In the genomic region with DNA sequence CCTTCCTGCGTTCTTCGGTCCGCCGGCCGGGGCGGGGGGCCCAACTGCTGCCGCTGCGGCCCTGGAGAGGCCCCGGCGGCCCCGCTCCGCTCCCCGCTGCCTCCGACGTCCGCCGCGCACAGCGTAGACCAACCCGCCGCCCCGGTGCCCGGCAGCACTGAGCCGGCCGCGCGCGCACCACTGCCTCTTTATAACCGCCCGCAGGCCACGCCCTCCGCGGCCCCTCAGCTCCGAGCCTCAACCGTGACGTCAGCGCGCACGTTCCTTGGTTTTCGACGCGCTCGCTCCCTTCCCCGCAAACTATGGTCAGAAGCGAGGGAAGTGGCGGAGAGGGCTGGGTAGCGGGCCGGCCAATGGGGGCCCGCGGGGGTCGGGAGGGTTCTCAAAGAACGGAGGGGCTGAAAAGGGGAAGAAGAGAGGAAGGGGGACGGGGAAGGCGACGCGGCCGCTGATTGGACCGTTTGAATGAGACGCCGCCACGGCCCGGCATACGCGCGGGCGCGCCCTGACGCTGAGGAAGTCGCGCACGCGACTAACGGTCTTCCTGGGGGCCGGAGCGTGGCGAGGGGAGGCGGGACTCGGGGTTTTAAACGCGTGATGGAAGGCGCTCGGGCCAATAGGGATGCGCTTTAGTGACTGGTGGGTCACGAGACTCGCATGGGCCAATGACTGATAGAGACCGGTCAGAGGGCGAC, we compare ENCODE assay signal across 1 cellular context.
TF ChIP-seq lines count a peak whose summit lies in the region.

A gene (minus strand): TSS at position 164 of the 695 bp plus-strand sequence. CDS start 199 bp downstream, outside the sequence.

TF ChIP-seq in HepG2, 621 proteins besides CTCF, POLR2A, EP300 and RAD21 (continued from another document and continues in another):
- TF ChIP-seq, protein P1, sequence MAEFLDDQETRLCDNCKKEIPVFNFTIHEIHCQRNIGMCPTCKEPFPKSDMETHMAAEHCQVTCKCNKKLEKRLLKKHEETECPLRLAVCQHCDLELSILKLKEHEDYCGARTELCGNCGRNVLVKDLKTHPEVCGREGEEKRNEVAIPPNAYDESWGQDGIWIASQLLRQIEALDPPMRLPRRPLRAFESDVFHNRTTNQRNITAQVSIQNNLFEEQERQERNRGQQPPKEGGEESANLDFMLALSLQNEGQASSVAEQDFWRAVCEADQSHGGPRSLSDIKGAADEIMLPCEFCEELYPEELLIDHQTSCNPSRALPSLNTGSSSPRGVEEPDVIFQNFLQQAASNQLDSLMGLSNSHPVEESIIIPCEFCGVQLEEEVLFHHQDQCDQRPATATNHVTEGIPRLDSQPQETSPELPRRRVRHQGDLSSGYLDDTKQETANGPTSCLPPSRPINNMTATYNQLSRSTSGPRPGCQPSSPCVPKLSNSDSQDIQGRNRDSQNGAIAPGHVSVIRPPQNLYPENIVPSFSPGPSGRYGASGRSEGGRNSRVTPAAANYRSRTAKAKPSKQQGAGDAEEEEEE (CRISPR knock-in tag; IDR thresholded peaks at IDR 0.05; ENCODE audit: borderline replicate concordance) = no peak
- TF ChIP-seq, protein P2, sequence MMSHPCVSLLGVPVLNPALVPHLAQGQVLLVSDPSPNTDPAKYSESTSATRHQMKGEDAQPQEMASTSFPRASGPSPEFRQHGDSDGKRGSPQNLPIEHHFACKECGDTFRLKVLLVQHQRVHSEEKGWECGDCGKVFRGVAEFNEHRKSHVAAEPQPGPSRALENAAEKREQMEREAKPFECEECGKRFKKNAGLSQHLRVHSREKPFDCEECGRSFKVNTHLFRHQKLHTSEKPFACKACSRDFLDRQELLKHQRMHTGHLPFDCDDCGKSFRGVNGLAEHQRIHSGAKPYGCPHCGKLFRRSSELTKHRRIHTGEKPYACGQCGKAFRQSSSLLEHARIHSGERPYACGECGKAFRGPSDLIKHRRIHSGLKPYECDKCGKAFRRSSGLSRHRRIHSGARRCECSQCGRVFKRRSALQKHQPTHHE (CRISPR knock-in tag; IDR thresholded peaks at IDR 0.05; ENCODE audit: borderline replicate concordance) = no peak; the same call in 1 of the 2 replicates
- TF ChIP-seq RBAK (CRISPR knock-in tag; IDR thresholded peaks at IDR 0.05) (no peak), MED13 (CRISPR knock-in tag; IDR thresholded peaks at IDR 0.05) (no peak), GZF1 (CRISPR knock-in tag; IDR thresholded peaks at IDR 0.05) (0 out of 2 replicates have a peak, but pooled peaks have one; percentile 42), ZNF543 (CRISPR knock-in tag; IDR thresholded peaks at IDR 0.05) (peak; percentile 87; the same call in 1 of the 2 replicates), HOXA7 (CRISPR knock-in tag; IDR thresholded peaks at IDR 0.05) (no peak), KLF13 (CRISPR knock-in tag; IDR thresholded peaks at IDR 0.05) (no peak), ZNF383 (CRISPR knock-in tag; IDR thresholded peaks at IDR 0.05; ENCODE audit: borderline replicate concordance) (no peak), NFKB2 (CRISPR knock-in tag; IDR thresholded peaks at IDR 0.05; ENCODE audit: borderline replicate concordance) (peak; percentile 36; the same call in 1 of the 2 replicates), ZNF343 (CRISPR knock-in tag; IDR thresholded peaks at IDR 0.05) (peak; percentile 72; the same call in 1 of the 2 replicates), ZNF772 (CRISPR knock-in tag; IDR thresholded peaks at IDR 0.05) (no peak; the same call in 1 of the 2 replicates), BRD4 (CRISPR knock-in tag; IDR thresholded peaks at IDR 0.05) (no peak), MTF2 (CRISPR knock-in tag; IDR thresholded peaks at IDR 0.05; ENCODE audit: borderline replicate concordance) (no peak), CBX2 (IDR thresholded peaks at IDR 0.05; ENCODE audit: low read depth, low read length) (no peak), CBX2 (CRISPR knock-in tag; IDR thresholded peaks at IDR 0.05; ENCODE audit: low read depth) (no peak), KLF12 (CRISPR knock-in tag; IDR thresholded peaks at IDR 0.05; ENCODE audit: borderline replicate concordance) (peak; percentile 38; the same call in 1 of the 2 replicates), ZNF496 (CRISPR knock-in tag; IDR thresholded peaks at IDR 0.05; ENCODE audit: insufficient replicate concordance) (no peak), PAX8 (CRISPR knock-in tag; IDR thresholded peaks at IDR 0.05; ENCODE audit: borderline replicate concordance) (peak; percentile 57; the same call in 1 of the 2 replicates), JUN (CRISPR knock-in tag; IDR thresholded peaks at IDR 0.05) (0 out of 2 replicates have a peak, but pooled peaks have one; percentile 52), ZNF607 (CRISPR knock-in tag; IDR thresholded peaks at IDR 0.05; ENCODE audit: borderline replicate concordance) (peak; percentile 77; the same call in 1 of the 2 replicates), KDM5A (IDR thresholded peaks at IDR 0.05; ENCODE audit: borderline replicate concordance, low read length) (peak; percentile 35; the same call in 1 of the 2 replicates), ATF7-NPFF (CRISPR knock-in tag; IDR thresholded peaks at IDR 0.05; ENCODE audit: low read depth) (peak; percentile 83; the same call in 1 of the 2 replicates), ELF3 (CRISPR knock-in tag; IDR thresholded peaks at IDR 0.05) (peak; percentile 27; the same call in 1 of the 2 replicates), ZNF747 (CRISPR knock-in tag; IDR thresholded peaks at IDR 0.05; ENCODE audit: borderline replicate concordance) (no peak), CBFB (CRISPR knock-in tag; IDR thresholded peaks at IDR 0.05) (peak; percentile 69; the same call in 1 of the 2 replicates), HOXA9 (CRISPR knock-in tag; IDR thresholded peaks at IDR 0.05; ENCODE audit: borderline replicate concordance) (peak; percentile 81; the same call in 1 of the 2 replicates), SRSF1 (optimal IDR thresholded peaks at IDR 0.05; ENCODE audit: low read depth, low read length) (peak; percentile 39), ZNF670 (CRISPR knock-in tag; IDR thresholded peaks at IDR 0.05; ENCODE audit: borderline replicate concordance) (no peak), RXRB (CRISPR knock-in tag; IDR thresholded peaks at IDR 0.05; ENCODE audit: borderline replicate concordance) (0 out of 2 replicates have a peak, but pooled peaks have one; percentile 18), KDM4B (CRISPR knock-in tag; IDR thresholded peaks at IDR 0.05) (peak; percentile 34; the same call in 1 of the 2 replicates), ZBTB7B (CRISPR knock-in tag; IDR thresholded peaks at IDR 0.05) (no peak), ZSCAN31 (CRISPR knock-in tag; IDR thresholded peaks at IDR 0.05; ENCODE audit: low read depth) (no peak), ATAD3A (CRISPR knock-in tag; IDR thresholded peaks at IDR 0.05) (no peak), TEAD2 (CRISPR knock-in tag; IDR thresholded peaks at IDR 0.05) (no peak), SRSF9 (IDR thresholded peaks at IDR 0.05; ENCODE audit: borderline replicate concordance, insufficient read depth, low read depth, low read length, poor library complexity, severe bottlenecking) (no peak), ZNF484 (CRISPR knock-in tag; IDR thresholded peaks at IDR 0.05; ENCODE audit: borderline replicate concordance, low read depth) (no peak), SMC3 (IDR thresholded peaks at IDR 0.05; ENCODE audit: low read length) (no peak), NFIC (IDR thresholded peaks at IDR 0.05; ENCODE audit: low read length) (no peak), ZFP1 (CRISPR knock-in tag; IDR thresholded peaks at IDR 0.05) (0 out of 2 replicates have a peak, but pooled peaks have one; percentile 38), ZNF44 (CRISPR knock-in tag; IDR thresholded peaks at IDR 0.05) (no peak), ZFX (CRISPR knock-in tag; IDR thresholded peaks at IDR 0.05; ENCODE audit: low read depth) (peak; percentile 76)
- TF ChIP-seq, protein P3, sequence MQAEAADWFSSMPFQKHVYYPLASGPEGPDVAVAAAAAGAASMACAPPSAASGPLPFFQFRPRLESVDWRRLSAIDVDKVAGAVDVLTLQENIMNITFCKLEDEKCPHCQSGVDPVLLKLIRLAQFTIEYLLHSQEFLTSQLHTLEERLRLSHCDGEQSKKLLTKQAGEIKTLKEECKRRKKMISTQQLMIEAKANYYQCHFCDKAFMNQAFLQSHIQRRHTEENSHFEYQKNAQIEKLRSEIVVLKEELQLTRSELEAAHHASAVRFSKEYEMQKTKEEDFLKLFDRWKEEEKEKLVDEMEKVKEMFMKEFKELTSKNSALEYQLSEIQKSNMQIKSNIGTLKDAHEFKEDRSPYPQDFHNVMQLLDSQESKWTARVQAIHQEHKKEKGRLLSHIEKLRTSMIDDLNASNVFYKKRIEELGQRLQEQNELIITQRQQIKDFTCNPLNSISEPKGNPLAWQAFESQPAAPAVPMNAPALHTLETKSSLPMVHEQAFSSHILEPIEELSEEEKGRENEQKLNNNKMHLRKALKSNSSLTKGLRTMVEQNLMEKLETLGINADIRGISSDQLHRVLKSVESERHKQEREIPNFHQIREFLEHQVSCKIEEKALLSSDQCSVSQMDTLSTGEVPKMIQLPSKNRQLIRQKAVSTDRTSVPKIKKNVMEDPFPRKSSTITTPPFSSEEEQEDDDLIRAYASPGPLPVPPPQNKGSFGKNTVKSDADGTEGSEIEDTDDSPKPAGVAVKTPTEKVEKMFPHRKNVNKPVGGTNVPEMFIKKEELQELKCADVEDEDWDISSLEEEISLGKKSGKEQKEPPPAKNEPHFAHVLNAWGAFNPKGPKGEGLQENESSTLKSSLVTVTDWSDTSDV (CRISPR knock-in tag; IDR thresholded peaks at IDR 0.05) = peak; percentile 71
- TF ChIP-seq, protein P4, sequence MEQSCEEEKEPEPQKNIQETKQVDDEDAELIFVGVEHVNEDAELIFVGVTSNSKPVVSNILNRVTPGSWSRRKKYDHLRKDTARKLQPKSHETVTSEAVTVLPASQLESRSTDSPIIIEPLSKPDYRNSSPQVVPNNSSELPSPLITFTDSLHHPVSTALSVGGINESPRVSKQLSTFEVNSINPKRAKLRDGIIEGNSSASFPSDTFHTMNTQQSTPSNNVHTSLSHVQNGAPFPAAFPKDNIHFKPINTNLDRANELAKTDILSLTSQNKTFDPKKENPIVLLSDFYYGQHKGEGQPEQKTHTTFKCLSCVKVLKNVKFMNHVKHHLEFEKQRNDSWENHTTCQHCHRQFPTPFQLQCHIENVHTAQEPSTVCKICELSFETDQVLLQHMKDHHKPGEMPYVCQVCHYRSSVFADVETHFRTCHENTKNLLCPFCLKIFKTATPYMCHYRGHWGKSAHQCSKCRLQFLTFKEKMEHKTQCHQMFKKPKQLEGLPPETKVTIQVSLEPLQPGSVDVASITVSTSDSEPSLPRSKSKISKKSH (CRISPR knock-in tag; IDR thresholded peaks at IDR 0.05; ENCODE audit: borderline replicate concordance) = 0 out of 2 replicates have a peak, but pooled peaks have one; percentile 46
- TF ChIP-seq, protein P5, sequence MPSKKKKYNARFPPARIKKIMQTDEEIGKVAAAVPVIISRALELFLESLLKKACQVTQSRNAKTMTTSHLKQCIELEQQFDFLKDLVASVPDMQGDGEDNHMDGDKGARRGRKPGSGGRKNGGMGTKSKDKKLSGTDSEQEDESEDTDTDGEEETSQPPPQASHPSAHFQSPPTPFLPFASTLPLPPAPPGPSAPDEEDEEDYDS (CRISPR knock-in tag; IDR thresholded peaks at IDR 0.05) = peak; percentile 98
- TF ChIP-seq, protein P6, sequence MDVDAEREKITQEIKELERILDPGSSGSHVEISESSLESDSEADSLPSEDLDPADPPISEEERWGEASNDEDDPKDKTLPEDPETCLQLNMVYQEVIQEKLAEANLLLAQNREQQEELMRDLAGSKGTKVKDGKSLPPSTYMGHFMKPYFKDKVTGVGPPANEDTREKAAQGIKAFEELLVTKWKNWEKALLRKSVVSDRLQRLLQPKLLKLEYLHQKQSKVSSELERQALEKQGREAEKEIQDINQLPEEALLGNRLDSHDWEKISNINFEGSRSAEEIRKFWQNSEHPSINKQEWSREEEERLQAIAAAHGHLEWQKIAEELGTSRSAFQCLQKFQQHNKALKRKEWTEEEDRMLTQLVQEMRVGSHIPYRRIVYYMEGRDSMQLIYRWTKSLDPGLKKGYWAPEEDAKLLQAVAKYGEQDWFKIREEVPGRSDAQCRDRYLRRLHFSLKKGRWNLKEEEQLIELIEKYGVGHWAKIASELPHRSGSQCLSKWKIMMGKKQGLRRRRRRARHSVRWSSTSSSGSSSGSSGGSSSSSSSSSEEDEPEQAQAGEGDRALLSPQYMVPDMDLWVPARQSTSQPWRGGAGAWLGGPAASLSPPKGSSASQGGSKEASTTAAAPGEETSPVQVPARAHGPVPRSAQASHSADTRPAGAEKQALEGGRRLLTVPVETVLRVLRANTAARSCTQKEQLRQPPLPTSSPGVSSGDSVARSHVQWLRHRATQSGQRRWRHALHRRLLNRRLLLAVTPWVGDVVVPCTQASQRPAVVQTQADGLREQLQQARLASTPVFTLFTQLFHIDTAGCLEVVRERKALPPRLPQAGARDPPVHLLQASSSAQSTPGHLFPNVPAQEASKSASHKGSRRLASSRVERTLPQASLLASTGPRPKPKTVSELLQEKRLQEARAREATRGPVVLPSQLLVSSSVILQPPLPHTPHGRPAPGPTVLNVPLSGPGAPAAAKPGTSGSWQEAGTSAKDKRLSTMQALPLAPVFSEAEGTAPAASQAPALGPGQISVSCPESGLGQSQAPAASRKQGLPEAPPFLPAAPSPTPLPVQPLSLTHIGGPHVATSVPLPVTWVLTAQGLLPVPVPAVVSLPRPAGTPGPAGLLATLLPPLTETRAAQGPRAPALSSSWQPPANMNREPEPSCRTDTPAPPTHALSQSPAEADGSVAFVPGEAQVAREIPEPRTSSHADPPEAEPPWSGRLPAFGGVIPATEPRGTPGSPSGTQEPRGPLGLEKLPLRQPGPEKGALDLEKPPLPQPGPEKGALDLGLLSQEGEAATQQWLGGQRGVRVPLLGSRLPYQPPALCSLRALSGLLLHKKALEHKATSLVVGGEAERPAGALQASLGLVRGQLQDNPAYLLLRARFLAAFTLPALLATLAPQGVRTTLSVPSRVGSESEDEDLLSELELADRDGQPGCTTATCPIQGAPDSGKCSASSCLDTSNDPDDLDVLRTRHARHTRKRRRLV (CRISPR knock-in tag; IDR thresholded peaks at IDR 0.05) = peak; percentile 28; the same call in 1 of the 2 replicates
- TF ChIP-seq, protein P7, sequence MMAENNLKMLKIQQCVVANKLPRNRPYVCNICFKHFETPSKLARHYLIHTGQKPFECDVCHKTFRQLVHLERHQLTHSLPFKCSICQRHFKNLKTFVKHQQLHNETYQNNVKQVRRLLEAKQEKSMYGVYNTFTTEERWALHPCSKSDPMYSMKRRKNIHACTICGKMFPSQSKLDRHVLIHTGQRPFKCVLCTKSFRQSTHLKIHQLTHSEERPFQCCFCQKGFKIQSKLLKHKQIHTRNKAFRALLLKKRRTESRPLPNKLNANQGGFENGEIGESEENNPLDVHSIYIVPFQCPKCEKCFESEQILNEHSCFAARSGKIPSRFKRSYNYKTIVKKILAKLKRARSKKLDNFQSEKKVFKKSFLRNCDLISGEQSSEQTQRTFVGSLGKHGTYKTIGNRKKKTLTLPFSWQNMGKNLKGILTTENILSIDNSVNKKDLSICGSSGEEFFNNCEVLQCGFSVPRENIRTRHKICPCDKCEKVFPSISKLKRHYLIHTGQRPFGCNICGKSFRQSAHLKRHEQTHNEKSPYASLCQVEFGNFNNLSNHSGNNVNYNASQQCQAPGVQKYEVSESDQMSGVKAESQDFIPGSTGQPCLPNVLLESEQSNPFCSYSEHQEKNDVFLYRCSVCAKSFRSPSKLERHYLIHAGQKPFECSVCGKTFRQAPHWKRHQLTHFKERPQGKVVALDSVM (CRISPR knock-in tag; IDR thresholded peaks at IDR 0.05) = no peak
- TF ChIP-seq, protein P8, sequence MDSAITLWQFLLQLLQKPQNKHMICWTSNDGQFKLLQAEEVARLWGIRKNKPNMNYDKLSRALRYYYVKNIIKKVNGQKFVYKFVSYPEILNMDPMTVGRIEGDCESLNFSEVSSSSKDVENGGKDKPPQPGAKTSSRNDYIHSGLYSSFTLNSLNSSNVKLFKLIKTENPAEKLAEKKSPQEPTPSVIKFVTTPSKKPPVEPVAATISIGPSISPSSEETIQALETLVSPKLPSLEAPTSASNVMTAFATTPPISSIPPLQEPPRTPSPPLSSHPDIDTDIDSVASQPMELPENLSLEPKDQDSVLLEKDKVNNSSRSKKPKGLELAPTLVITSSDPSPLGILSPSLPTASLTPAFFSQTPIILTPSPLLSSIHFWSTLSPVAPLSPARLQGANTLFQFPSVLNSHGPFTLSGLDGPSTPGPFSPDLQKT (CRISPR knock-in tag; IDR thresholded peaks at IDR 0.05; ENCODE audit: borderline replicate concordance) = no peak
